21 cellular contexts compared by ENCODE assay signal in the genomic region with DNA sequence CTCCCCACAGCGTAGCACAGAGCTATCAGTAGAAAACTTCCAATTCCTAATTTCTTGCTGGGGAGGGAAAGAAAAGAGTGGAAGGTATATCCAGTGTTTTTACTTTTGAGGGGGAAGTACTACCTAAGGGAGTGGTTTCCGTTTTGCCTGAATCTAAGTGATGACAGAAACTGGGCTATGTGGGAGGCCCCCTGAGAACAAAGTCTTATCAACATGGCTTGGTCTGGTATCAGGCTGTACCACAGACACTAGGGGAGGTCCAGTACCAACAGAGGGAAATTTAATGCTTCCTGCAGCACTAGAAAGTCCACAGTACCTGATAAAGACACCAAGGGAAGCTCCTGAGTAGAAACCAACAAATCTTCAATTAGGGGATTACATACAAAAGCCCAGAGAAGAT.
DNase-seq lines count a peak whose midpoint lies in the region; ATAC-seq and TF ChIP-seq lines count a peak whose summit lies in the region.
"Had no signal": no experiment of that assay in that cellular context is flagged by ENCODE, and none has a peak within 500 bp of the region (broad histone marks: within the 10 kb centered on the region; RNA-seq: fewer than 3 reads in every experiment).

No MANE protein-coding gene starts in this region.

- TF ChIP-seq CTCF in nephron progenitor cell (IDR thresholded peaks at IDR 0.05) (no peak), prostate gland (IDR thresholded peaks at IDR 0.05) (no peak), suprapubic skin (IDR thresholded peaks at IDR 0.05) (no peak)

- H3K27ac ChIP-seq in prostate gland (no peak overlapping the region), suprapubic skin (no peak overlapping the region)
- H3K27ac ChIP-seq: 22Rv1, BLaER1, C4-2B had no signal

- H3K4me1 ChIP-seq in prostate gland (replicated peaks) = no peaks in the 10 kb centered on the region
- H3K4me1 ChIP-seq in suprapubic skin = no peaks in the 10 kb centered on the region
- H3K4me1 ChIP-seq: BLaER1, Caco-2, HAP-1 had no signal

- DNase-seq in ELF-1 (ENCODE audit: low read depth, low spot score) (peak; percentile 10), OCI-M1 (lab: John Stamatoyannopoulos, UW) (peak; percentile 20), nephron progenitor cell (no peak), DMS79 (lab: John Stamatoyannopoulos, UW) (no peak), cortex of kidney (lab: John Stamatoyannopoulos, UW) (no peak), prostate gland (ENCODE audit: low spot score) (no peak), suprapubic skin (ENCODE audit: low spot score in 2 of 2) (no peak)
- DNase-seq: Caco-2; CD4-positive, CD25-positive, alpha-beta regulatory T cell; CD8-positive, alpha-beta T cell; DMS153; EL; GF-D8; GOT3; HFFc6 had no signal

- no peaks in the 10 kb centered on the region for H3K27me3 ChIP-seq in prostate gland (replicated peaks; ENCODE audit: insufficient read depth)
- H3K27me3 ChIP-seq in suprapubic skin = no peaks in the 10 kb centered on the region
- H3K27me3 ChIP-seq: BLaER1 had no signal

- H3K36me3 Mint-ChIP-seq in nephron progenitor cell (ENCODE audit: low read depth) = peaks cover 5% of the 10 kb centered on the region
- H3K36me3 Mint-ChIP-seq: CD4-positive, CD25-positive, alpha-beta regulatory T cell; CD8-positive, alpha-beta T cell had no signal

- peak overlapping the region; percentile 57 for H3K27ac Mint-ChIP-seq in nephron progenitor cell
- H3K27ac Mint-ChIP-seq: B cell; CD4-positive, CD25-positive, alpha-beta regulatory T cell; CD8-positive, alpha-beta T cell; HFFc6 had no signal

- H3K9me3 ChIP-seq in prostate gland (no peaks in the 10 kb centered on the region), suprapubic skin (no peaks in the 10 kb centered on the region)
- H3K9me3 ChIP-seq: BLaER1, Caco-2, HAP-1 had no signal

- WGBS in prostate gland = 61% methylated on average over 2 of the region's 2 CpGs
- 68% methylated on average over 2 of the region's 2 CpGs for WGBS in suprapubic skin

- H3K4me3 Mint-ChIP-seq in nephron progenitor cell = no peak overlapping the region
- H3K4me3 Mint-ChIP-seq: B cell; CD4-positive, CD25-positive, alpha-beta regulatory T cell; CD8-positive, alpha-beta T cell; HFFc6 had no signal

- H3K4me3 ChIP-seq in prostate gland (no peak overlapping the region), suprapubic skin (no peak overlapping the region)
- H3K4me3 ChIP-seq: BLaER1, HAP-1 had no signal

- peaks cover 2% of the 10 kb centered on the region for H3K27me3 Mint-ChIP-seq in nephron progenitor cell (ENCODE audit: low read depth, poor library complexity)

- no peak for TF ChIP-seq EP300 in suprapubic skin (IDR thresholded peaks at IDR 0.05)

- H3K4me1 Mint-ChIP-seq in nephron progenitor cell = peaks cover 9% of the 10 kb centered on the region
- H3K4me1 Mint-ChIP-seq: B cell; CD4-positive, CD25-positive, alpha-beta regulatory T cell had no signal

- intact Hi-C loops in prostate gland (cut with DNase I) = no loop called here

- H3K36me3 ChIP-seq in prostate gland (no peaks in the 10 kb centered on the region), suprapubic skin (no peaks in the 10 kb centered on the region)
- H3K36me3 ChIP-seq: BLaER1, HAP-1 had no signal

- peaks cover 9% of the 10 kb centered on the region for H3K9me3 Mint-ChIP-seq in nephron progenitor cell

- no peak for TF ChIP-seq POLR2A in prostate gland (IDR thresholded peaks at IDR 0.05)
- no peak for TF ChIP-seq POLR2A in suprapubic skin (IDR thresholded peaks at IDR 0.05)

- peak; percentile 71 for ATAC-seq in HG03039 (IDR thresholded peaks at IDR 0.05; ENCODE audit: unreplicated experiment)
- ATAC-seq: CD8-positive, alpha-beta T cell had no signal

Comparison
In these comparisons a context has a peak if more than half of its experiments do, and no peak if none do; other contexts are left out.
1. DNase-seq: peak in ELF-1 (single experiment) and OCI-M1 (single experiment); none in nephron progenitor cell (single experiment), DMS79 (single experiment), cortex of kidney (single experiment), prostate gland (single experiment) and suprapubic skin (0 of 2).